In the genomic region with DNA sequence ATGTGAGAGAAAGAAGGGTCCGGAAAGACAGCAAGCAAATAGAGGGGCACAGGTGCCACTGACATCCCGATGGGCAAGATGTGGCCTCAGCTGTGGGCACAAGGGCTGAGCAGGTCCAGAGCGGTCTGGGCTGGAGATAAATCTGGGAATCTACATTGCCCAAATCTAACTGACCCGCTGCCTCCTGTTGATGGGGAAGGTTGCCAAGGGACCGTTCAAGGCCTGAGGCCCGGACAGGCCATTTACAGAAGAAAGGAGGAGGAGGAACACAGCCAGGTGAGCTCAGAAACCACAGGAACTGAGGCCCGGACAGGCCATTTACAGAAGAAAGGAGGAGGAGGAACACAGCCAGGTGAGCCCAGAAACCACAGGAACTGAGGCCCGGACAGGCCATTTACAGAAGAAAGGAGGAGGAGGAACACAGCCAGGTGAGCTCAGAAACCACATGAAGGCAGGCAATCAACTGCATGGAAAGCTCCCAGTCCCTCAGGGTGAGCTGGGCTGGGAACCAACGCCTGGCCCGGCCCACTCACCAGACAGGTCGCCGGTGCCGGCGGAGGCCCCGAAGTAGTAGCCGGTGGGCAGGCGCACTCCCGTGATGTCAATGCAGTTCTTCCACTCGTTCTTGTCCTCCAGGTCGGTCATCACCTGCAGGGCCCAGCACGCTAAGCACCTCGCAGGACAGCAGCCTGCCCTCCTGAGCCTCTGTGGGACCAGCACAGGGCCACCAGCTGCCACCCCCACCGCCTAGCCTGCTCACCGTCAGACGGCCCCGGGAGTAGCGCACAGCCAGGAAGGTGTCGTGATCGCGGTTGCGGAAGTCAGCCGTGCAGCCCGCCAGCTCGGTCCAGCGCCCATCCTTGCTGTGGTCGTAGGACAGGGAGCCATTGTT, we compare ENCODE assay signal across 1 cellular context.
TF ChIP-seq lines count a peak whose summit lies in the region.

No MANE protein-coding gene starts in this region.

TF ChIP-seq in K562, 482 proteins besides CTCF, POLR2A, EP300 and RAD21:
- peak; percentile 40; the same call in 1 of the 2 replicates for TF ChIP-seq RBFOX2 (IDR thresholded peaks at IDR 0.05; ENCODE audit: low read depth, low read length)
- peak; percentile 55 for TF ChIP-seq POLR2G (IDR thresholded peaks at IDR 0.05; ENCODE audit: low read depth, low read length)
- no peak for TF ChIP-seq PHTF2 (CRISPR knock-in tag; IDR thresholded peaks at IDR 0.05)
